ENCODE assay signal across 9 cellular contexts in the genomic region with DNA sequence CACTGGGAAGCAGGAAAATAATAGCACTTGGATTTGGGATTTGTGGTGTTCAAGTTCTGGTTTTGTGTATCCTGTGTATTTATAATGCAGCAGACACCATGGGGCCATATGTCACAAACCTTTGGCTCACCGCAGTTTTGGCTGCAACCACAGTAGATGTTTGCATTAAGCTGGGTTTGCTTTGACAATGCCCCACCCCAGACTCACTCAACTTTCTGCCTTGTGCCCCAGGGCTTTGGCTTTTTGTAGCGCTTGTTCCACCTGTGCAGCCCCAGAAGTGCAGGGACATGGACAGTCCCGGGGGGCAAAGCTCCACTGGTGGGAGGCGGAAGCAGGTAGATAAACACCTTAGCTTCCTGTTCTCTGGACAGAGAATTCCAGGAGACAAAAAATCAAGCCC.
"Had no signal": no experiment of that assay in that cellular context is flagged by ENCODE, and none has a peak within 500 bp of the region (broad histone marks: within the 10 kb centered on the region; RNA-seq: fewer than 3 reads in every experiment).

No MANE protein-coding gene starts in this region.

- FAIRE-seq: H54, HTR-8/SVneo, K562 had no signal

- H3K9ac ChIP-seq: GM23248, KMS-11 had no signal

- H3K4me2 ChIP-seq: KMS-11 had no signal

- H3K27ac ChIP-seq: GM23248, KMS-11 had no signal

- DNase-seq: GM23248, GOT3, H9, HCEC 1CT, IMR-90 had no signal

- H3K27ac Mint-ChIP-seq: H9 had no signal

- H3K4me3 Mint-ChIP-seq: H9 had no signal

- H3K4me1 Mint-ChIP-seq: H9 had no signal

- H3K4me3 ChIP-seq: GM23248, K562 had no signal

- H2AFZ ChIP-seq: GM23248 had no signal

- ATAC-seq: K562 had no signal
